1 cellular context compared by ENCODE assay signal in the genomic region with DNA sequence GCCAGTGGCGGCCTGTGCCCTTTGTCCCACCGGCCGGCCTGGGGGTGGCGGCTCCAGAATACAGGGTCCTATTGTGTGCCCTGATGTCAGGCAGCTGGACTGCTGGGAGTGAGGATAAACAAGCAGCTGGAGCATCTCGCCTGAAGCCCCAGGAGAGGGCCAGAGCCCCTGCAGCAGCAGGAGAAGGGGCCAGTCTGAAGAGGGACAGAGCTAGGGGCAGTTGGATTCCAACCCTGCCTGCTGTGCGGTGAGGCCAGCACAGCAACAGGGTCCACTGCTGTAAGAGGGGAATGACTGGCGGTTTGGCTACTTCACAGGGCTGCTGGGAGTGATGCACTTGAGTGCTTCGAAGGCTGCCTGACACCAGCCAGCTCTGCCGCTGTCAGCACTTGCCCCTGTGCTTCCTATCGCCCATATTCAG.
TF ChIP-seq lines count a peak whose summit lies in the region.

No MANE protein-coding gene starts in this region.

TF ChIP-seq in HepG2, 621 proteins besides CTCF, POLR2A, EP300 and RAD21 (continued from another document and continues in another):
- TF ChIP-seq ZNF775 (CRISPR knock-in tag; IDR thresholded peaks at IDR 0.05; ENCODE audit: borderline replicate concordance) (no peak), GTF2F1 (IDR thresholded peaks at IDR 0.05; ENCODE audit: low read length) (no peak), ZFP36L2 (CRISPR knock-in tag; IDR thresholded peaks at IDR 0.05) (no peak), GTF3A (CRISPR knock-in tag; conservative IDR thresholded peaks at IDR 0.05) (no peak), ZNF7 (CRISPR knock-in tag; IDR thresholded peaks at IDR 0.05) (no peak), SMC3 (IDR thresholded peaks at IDR 0.05; ENCODE audit: low read length) (no peak), IKZF1 (IDR thresholded peaks at IDR 0.05) (no peak), XBP1 (CRISPR knock-in tag; IDR thresholded peaks at IDR 0.05) (no peak), ISX (CRISPR knock-in tag; conservative IDR thresholded peaks at IDR 0.05) (no peak), ZNF253 (CRISPR knock-in tag; IDR thresholded peaks at IDR 0.05; ENCODE audit: borderline replicate concordance) (no peak), ZNF713 (CRISPR knock-in tag; IDR thresholded peaks at IDR 0.05) (no peak), ZNF615 (CRISPR knock-in tag; IDR thresholded peaks at IDR 0.05; ENCODE audit: borderline replicate concordance) (no peak), KDM6A (CRISPR knock-in tag; IDR thresholded peaks at IDR 0.05; ENCODE audit: low read depth) (no peak), SAFB2 (CRISPR knock-in tag; IDR thresholded peaks at IDR 0.05; ENCODE audit: borderline replicate concordance, low read depth) (no peak), MEIS2 (CRISPR knock-in tag; IDR thresholded peaks at IDR 0.05) (no peak; the same call in 1 of the 2 replicates), ZNF766 (CRISPR knock-in tag; IDR thresholded peaks at IDR 0.05; ENCODE audit: borderline replicate concordance) (no peak), ZSCAN21 (CRISPR knock-in tag; IDR thresholded peaks at IDR 0.05; ENCODE audit: borderline replicate concordance) (no peak), ZNF777 (CRISPR knock-in tag; IDR thresholded peaks at IDR 0.05) (no peak), RBFOX2 (IDR thresholded peaks at IDR 0.05; ENCODE audit: low read depth, low read length) (no peak), ZNF672 (CRISPR knock-in tag; IDR thresholded peaks at IDR 0.05) (no peak), ZNF761 (CRISPR knock-in tag; conservative IDR thresholded peaks at IDR 0.05) (no peak), NBN (conservative IDR thresholded peaks at IDR 0.05) (no peak), PAWR (CRISPR knock-in tag; IDR thresholded peaks at IDR 0.05; ENCODE audit: borderline replicate concordance) (no peak), ZNF790 (CRISPR knock-in tag; IDR thresholded peaks at IDR 0.05; ENCODE audit: borderline replicate concordance) (no peak), ZNF160 (CRISPR knock-in tag; IDR thresholded peaks at IDR 0.05) (no peak), NR2F1 (CRISPR knock-in tag; IDR thresholded peaks at IDR 0.05) (no peak), ETV6 (CRISPR knock-in tag; conservative IDR thresholded peaks at IDR 0.05) (no peak), PHF20 (CRISPR knock-in tag; IDR thresholded peaks at IDR 0.05) (no peak), YY1 (IDR thresholded peaks at IDR 0.05; ENCODE audit: insufficient read depth, insufficient replicate concordance, low read depth, low read length) (no peak), LCORL (IDR thresholded peaks at IDR 0.05) (no peak), LCORL (CRISPR knock-in tag; IDR thresholded peaks at IDR 0.05) (peak; percentile 64), PHF21A (CRISPR knock-in tag; IDR thresholded peaks at IDR 0.05) (peak; percentile 89), ZFYVE20 (CRISPR knock-in tag; IDR thresholded peaks at IDR 0.05; ENCODE audit: borderline replicate concordance, low read depth) (no peak), ONECUT2 (CRISPR knock-in tag; IDR thresholded peaks at IDR 0.05) (no peak), RBM39 (IDR thresholded peaks at IDR 0.05; ENCODE audit: low read depth, low read length, poor library complexity, severe bottlenecking) (no peak), ISL2 (CRISPR knock-in tag; IDR thresholded peaks at IDR 0.05) (no peak), ZNF235 (CRISPR knock-in tag; IDR thresholded peaks at IDR 0.05; ENCODE audit: borderline replicate concordance) (no peak), ZMYM3 (CRISPR knock-in tag; IDR thresholded peaks at IDR 0.05) (peak; percentile 41; the same call in 1 of the 2 replicates), NFYC (CRISPR knock-in tag; IDR thresholded peaks at IDR 0.05) (no peak), DPF2 (CRISPR knock-in tag; IDR thresholded peaks at IDR 0.05; ENCODE audit: borderline replicate concordance, low read depth) (no peak), TBX3 (IDR thresholded peaks at IDR 0.05; ENCODE audit: borderline replicate concordance) (no peak), ZNF331 (CRISPR knock-in tag; IDR thresholded peaks at IDR 0.05) (no peak), BRD4 (CRISPR knock-in tag; IDR thresholded peaks at IDR 0.05) (no peak), MAF1 (CRISPR knock-in tag; IDR thresholded peaks at IDR 0.05; ENCODE audit: borderline replicate concordance) (no peak)
- TF ChIP-seq, protein P1, sequence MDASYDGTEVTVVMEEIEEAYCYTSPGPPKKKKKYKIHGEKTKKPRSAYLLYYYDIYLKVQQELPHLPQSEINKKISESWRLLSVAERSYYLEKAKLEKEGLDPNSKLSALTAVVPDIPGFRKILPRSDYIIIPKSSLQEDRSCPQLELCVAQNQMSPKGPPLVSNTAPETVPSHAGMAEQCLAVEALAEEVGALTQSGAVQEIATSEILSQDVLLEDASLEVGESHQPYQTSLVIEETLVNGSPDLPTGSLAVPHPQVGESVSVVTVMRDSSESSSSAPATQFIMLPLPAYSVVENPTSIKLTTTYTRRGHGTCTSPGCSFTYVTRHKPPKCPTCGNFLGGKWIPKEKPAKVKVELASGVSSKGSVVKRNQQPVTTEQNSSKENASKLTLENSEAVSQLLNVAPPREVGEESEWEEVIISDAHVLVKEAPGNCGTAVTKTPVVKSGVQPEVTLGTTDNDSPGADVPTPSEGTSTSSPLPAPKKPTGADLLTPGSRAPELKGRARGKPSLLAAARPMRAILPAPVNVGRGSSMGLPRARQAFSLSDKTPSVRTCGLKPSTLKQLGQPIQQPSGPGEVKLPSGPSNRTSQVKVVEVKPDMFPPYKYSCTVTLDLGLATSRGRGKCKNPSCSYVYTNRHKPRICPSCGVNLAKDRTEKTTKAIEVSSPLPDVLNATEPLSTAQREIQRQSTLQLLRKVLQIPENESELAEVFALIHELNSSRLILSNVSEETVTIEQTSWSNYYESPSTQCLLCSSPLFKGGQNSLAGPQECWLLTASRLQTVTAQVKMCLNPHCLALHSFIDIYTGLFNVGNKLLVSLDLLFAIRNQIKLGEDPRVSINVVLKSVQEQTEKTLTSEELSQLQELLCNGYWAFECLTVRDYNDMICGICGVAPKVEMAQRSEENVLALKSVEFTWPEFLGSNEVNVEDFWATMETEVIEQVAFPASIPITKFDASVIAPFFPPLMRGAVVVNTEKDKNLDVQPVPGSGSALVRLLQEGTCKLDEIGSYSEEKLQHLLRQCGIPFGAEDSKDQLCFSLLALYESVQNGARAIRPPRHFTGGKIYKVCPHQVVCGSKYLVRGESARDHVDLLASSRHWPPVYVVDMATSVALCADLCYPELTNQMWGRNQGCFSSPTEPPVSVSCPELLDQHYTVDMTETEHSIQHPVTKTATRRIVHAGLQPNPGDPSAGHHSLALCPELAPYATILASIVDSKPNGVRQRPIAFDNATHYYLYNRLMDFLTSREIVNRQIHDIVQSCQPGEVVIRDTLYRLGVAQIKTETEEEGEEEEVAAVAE (CRISPR knock-in tag; IDR thresholded peaks at IDR 0.05; ENCODE audit: borderline replicate concordance), result no peak
- TF ChIP-seq, protein P2, sequence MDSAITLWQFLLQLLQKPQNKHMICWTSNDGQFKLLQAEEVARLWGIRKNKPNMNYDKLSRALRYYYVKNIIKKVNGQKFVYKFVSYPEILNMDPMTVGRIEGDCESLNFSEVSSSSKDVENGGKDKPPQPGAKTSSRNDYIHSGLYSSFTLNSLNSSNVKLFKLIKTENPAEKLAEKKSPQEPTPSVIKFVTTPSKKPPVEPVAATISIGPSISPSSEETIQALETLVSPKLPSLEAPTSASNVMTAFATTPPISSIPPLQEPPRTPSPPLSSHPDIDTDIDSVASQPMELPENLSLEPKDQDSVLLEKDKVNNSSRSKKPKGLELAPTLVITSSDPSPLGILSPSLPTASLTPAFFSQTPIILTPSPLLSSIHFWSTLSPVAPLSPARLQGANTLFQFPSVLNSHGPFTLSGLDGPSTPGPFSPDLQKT (CRISPR knock-in tag; IDR thresholded peaks at IDR 0.05; ENCODE audit: borderline replicate concordance), result no peak
- TF ChIP-seq, protein P3, sequence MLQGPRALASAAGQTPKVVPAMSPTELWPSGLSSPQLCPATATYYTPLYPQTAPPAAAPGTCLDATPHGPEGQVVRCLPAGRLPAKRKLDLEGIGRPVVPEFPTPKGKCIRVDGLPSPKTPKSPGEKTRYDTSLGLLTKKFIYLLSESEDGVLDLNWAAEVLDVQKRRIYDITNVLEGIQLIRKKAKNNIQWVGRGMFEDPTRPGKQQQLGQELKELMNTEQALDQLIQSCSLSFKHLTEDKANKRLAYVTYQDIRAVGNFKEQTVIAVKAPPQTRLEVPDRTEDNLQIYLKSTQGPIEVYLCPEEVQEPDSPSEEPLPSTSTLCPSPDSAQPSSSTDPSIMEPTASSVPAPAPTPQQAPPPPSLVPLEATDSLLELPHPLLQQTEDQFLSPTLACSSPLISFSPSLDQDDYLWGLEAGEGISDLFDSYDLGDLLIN (CRISPR knock-in tag; IDR thresholded peaks at IDR 0.05; ENCODE audit: borderline replicate concordance), result no peak
- TF ChIP-seq, protein P4, sequence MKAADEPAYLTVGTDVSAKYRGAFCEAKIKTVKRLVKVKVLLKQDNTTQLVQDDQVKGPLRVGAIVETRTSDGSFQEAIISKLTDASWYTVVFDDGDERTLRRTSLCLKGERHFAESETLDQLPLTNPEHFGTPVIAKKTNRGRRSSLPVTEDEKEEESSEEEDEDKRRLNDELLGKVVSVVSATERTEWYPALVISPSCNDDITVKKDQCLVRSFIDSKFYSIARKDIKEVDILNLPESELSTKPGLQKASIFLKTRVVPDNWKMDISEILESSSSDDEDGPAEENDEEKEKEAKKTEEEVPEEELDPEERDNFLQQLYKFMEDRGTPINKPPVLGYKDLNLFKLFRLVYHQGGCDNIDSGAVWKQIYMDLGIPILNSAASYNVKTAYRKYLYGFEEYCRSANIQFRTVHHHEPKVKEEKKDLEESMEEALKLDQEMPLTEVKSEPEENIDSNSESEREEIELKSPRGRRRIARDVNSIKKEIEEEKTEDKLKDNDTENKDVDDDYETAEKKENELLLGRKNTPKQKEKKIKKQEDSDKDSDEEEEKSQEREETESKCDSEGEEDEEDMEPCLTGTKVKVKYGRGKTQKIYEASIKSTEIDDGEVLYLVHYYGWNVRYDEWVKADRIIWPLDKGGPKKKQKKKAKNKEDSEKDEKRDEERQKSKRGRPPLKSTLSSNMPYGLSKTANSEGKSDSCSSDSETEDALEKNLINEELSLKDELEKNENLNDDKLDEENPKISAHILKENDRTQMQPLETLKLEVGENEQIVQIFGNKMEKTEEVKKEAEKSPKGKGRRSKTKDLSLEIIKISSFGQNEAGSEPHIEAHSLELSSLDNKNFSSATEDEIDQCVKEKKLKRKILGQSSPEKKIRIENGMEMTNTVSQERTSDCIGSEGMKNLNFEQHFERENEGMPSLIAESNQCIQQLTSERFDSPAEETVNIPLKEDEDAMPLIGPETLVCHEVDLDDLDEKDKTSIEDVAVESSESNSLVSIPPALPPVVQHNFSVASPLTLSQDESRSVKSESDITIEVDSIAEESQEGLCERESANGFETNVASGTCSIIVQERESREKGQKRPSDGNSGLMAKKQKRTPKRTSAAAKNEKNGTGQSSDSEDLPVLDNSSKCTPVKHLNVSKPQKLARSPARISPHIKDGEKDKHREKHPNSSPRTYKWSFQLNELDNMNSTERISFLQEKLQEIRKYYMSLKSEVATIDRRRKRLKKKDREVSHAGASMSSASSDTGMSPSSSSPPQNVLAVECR (CRISPR knock-in tag; IDR thresholded peaks at IDR 0.05; ENCODE audit: borderline replicate concordance), result peak; percentile 23; the same call in 1 of the 2 replicates
- TF ChIP-seq, protein P5, sequence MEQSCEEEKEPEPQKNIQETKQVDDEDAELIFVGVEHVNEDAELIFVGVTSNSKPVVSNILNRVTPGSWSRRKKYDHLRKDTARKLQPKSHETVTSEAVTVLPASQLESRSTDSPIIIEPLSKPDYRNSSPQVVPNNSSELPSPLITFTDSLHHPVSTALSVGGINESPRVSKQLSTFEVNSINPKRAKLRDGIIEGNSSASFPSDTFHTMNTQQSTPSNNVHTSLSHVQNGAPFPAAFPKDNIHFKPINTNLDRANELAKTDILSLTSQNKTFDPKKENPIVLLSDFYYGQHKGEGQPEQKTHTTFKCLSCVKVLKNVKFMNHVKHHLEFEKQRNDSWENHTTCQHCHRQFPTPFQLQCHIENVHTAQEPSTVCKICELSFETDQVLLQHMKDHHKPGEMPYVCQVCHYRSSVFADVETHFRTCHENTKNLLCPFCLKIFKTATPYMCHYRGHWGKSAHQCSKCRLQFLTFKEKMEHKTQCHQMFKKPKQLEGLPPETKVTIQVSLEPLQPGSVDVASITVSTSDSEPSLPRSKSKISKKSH (CRISPR knock-in tag; IDR thresholded peaks at IDR 0.05; ENCODE audit: borderline replicate concordance), result no peak
- TF ChIP-seq, protein P6, sequence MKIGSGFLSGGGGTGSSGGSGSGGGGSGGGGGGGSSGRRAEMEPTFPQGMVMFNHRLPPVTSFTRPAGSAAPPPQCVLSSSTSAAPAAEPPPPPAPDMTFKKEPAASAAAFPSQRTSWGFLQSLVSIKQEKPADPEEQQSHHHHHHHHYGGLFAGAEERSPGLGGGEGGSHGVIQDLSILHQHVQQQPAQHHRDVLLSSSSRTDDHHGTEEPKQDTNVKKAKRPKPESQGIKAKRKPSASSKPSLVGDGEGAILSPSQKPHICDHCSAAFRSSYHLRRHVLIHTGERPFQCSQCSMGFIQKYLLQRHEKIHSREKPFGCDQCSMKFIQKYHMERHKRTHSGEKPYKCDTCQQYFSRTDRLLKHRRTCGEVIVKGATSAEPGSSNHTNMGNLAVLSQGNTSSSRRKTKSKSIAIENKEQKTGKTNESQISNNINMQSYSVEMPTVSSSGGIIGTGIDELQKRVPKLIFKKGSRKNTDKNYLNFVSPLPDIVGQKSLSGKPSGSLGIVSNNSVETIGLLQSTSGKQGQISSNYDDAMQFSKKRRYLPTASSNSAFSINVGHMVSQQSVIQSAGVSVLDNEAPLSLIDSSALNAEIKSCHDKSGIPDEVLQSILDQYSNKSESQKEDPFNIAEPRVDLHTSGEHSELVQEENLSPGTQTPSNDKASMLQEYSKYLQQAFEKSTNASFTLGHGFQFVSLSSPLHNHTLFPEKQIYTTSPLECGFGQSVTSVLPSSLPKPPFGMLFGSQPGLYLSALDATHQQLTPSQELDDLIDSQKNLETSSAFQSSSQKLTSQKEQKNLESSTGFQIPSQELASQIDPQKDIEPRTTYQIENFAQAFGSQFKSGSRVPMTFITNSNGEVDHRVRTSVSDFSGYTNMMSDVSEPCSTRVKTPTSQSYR (CRISPR knock-in tag; IDR thresholded peaks at IDR 0.05; ENCODE audit: borderline replicate concordance), result peak; percentile 36; the same call in 1 of the 2 replicates
- TF ChIP-seq, protein P7, sequence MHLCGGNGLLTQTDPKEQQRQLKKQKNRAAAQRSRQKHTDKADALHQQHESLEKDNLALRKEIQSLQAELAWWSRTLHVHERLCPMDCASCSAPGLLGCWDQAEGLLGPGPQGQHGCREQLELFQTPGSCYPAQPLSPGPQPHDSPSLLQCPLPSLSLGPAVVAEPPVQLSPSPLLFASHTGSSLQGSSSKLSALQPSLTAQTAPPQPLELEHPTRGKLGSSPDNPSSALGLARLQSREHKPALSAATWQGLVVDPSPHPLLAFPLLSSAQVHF (CRISPR knock-in tag; IDR thresholded peaks at IDR 0.05), result no peak
- TF ChIP-seq, protein P8, sequence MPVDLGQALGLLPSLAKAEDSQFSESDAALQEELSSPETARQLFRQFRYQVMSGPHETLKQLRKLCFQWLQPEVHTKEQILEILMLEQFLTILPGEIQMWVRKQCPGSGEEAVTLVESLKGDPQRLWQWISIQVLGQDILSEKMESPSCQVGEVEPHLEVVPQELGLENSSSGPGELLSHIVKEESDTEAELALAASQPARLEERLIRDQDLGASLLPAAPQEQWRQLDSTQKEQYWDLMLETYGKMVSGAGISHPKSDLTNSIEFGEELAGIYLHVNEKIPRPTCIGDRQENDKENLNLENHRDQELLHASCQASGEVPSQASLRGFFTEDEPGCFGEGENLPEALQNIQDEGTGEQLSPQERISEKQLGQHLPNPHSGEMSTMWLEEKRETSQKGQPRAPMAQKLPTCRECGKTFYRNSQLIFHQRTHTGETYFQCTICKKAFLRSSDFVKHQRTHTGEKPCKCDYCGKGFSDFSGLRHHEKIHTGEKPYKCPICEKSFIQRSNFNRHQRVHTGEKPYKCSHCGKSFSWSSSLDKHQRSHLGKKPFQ (CRISPR knock-in tag; IDR thresholded peaks at IDR 0.05; ENCODE audit: insufficient replicate concordance), result no peak
